Comparison of ENCODE assay signal across 17 cellular contexts in genomic region chr1:186643600-186643999, GRCh38. TPM values are rescaled to one million over a fixed set of nuclear protein-coding genes. Genes with fewer than 3 reads are reported as not detected.
DNase-seq lines count a peak whose midpoint lies in the region; ATAC-seq and TF ChIP-seq lines count a peak whose summit lies in the region.
"Had no signal": no experiment of that assay in that cellular context is flagged by ENCODE, and none has a peak within 500 bp of the region (broad histone marks: within the 10 kb centered on the region; RNA-seq: fewer than 3 reads in every experiment).

No MANE protein-coding gene starts in this region.

- no peak overlapping the region for H3K4me3 ChIP-seq in fibroblast of mammary gland (ENCODE audit: control insufficient read depth, low read depth, low read length)
- H3K4me3 ChIP-seq: Peyer's patch had no signal

- H3K27me3 Mint-ChIP-seq in stimulated activated memory B cell treated with anti-CD40 and anti-IgM and Interleukin-4, amounts not matched to agents 10 μg/mL and 1 μg/mL and 100 μg/mL, for 72 hours, result no peaks in the 10 kb centered on the region
- H3K27me3 Mint-ChIP-seq: activated naive CD4-positive, alpha-beta T cell treated with anti-CD3 and anti-CD28 coated beads, Interleukin-2, amount 50 U/mL, for 24 hours; CD4-positive, alpha-beta memory T cell; central memory CD8-positive, alpha-beta T cell; T-helper 17 cell had no signal

- no peaks in the 10 kb centered on the region for H3K9me3 Mint-ChIP-seq in stimulated activated memory B cell treated with anti-CD40 and anti-IgM and Interleukin-4, amounts not matched to agents 10 μg/mL and 1 μg/mL and 100 μg/mL, for 72 hours
- H3K9me3 Mint-ChIP-seq: activated naive CD4-positive, alpha-beta T cell treated with anti-CD3 and anti-CD28 coated beads, Interleukin-2, amount 50 U/mL, for 24 hours; CD4-positive, alpha-beta memory T cell; central memory CD8-positive, alpha-beta T cell; endodermal cell had no signal

- no peaks in the 10 kb centered on the region for H3K4me1 Mint-ChIP-seq in stimulated activated memory B cell treated with anti-CD40 and anti-IgM and Interleukin-4, amounts not matched to agents 10 μg/mL and 1 μg/mL and 100 μg/mL, for 72 hours
- H3K4me1 Mint-ChIP-seq: activated naive CD4-positive, alpha-beta T cell treated with anti-CD3 and anti-CD28 coated beads, Interleukin-2, amount 50 U/mL, for 24 hours; CD4-positive, alpha-beta memory T cell; central memory CD8-positive, alpha-beta T cell; T-helper 17 cell had no signal

- no peak overlapping the region for H3K4me3 Mint-ChIP-seq in stimulated activated memory B cell treated with anti-CD40 and anti-IgM and Interleukin-4, amounts not matched to agents 10 μg/mL and 1 μg/mL and 100 μg/mL, for 72 hours
- H3K4me3 Mint-ChIP-seq: activated naive CD4-positive, alpha-beta T cell treated with anti-CD3 and anti-CD28 coated beads, Interleukin-2, amount 50 U/mL, for 24 hours; CD4-positive, alpha-beta memory T cell; central memory CD8-positive, alpha-beta T cell; endodermal cell; T-helper 17 cell had no signal

- no peak overlapping the region for H3K27ac Mint-ChIP-seq in stimulated activated memory B cell treated with anti-CD40 and anti-IgM and Interleukin-4, amounts not matched to agents 10 μg/mL and 1 μg/mL and 100 μg/mL, for 72 hours
- H3K27ac Mint-ChIP-seq: CD4-positive, alpha-beta memory T cell; endodermal cell; T-helper 17 cell had no signal

- ATAC-seq in stimulated activated memory B cell treated with anti-CD40 and anti-IgM and Interleukin-4, amounts not matched to agents 10 μg/mL and 1 μg/mL and 100 μg/mL, for 72 hours, result no peak
- ATAC-seq: T-helper 17 cell had no signal

- no peak for TF ChIP-seq CTCF in fibroblast of mammary gland (conservative IDR thresholded peaks at IDR 0.05; ENCODE audit: control insufficient read depth, insufficient read depth, low read depth, low read length)

- no peaks in the 10 kb centered on the region for H3K36me3 Mint-ChIP-seq in stimulated activated memory B cell treated with anti-CD40 and anti-IgM and Interleukin-4, amounts not matched to agents 10 μg/mL and 1 μg/mL and 100 μg/mL, for 72 hours
- H3K36me3 Mint-ChIP-seq: activated naive CD4-positive, alpha-beta T cell treated with anti-CD3 and anti-CD28 coated beads, Interleukin-2, amount 50 U/mL, for 24 hours; CD4-positive, alpha-beta memory T cell had no signal

- DNase-seq in HPDE6-E6E7 (ENCODE audit: extremely low spot score) (peak; percentile 55), RPMI7951 (ENCODE audit: low read depth) (peak; percentile 3), fibroblast of mammary gland (ENCODE audit: low read depth) (peak; percentile 71), stromal cell of bone marrow (ENCODE audit: low read depth) (peak; percentile 38), NCI-H2107 treated with DMSO at 0.1 percent for 48 hours (lab: John Stamatoyannopoulos, UW; ENCODE audit: unreplicated experiment) (no peak)
- DNase-seq in activated CD4-positive, alpha-beta T cell treated with anti-CD3 and anti-CD28 coated beads, Interleukin-2, amount 50 U/mL, for 4 hours, result no peak
- DNase-seq: activated CD4-positive, alpha-beta T cell treated with anti-CD3 and anti-CD28 coated beads for 1 hour; CD4-positive, alpha-beta memory T cell; endodermal cell; glutamatergic neuron; NCI-H1417 treated with DMSO at 0.1 percent for 48 hours; NCI-H524 treated with DMSO at 0.1 percent for 48 hours; Peyer's patch; T-helper 17 cell had no signal

RNA-seq across cellular contexts. Expression of gene PTGS2, which starts 36.6 kb away (rescaled TPM):
- 2.1 and 2.4 TPM in 2 replicates for total RNA-seq in RPMI7951 (2014; rRNA removed; shearing (Covaris generic))
- total RNA-seq: CD4-positive, alpha-beta memory T cell had no signal

Comparison
In these comparisons a context has a peak if more than half of its experiments do, and no peak if none do; other contexts are left out.
1. DNase-seq: peak in HPDE6-E6E7 (single experiment), RPMI7951 (single experiment), fibroblast of mammary gland (single experiment) and stromal cell of bone marrow (single experiment); none in activated CD4-positive, alpha-beta T cell treated with anti-CD3 and anti-CD28 coated beads, Interleukin-2, amount 50 U/mL, for 4 hours (0 of 2) and NCI-H2107 treated with DMSO at 0.1 percent for 48 hours (single experiment).